Comparison of ENCODE assay signal across 8 cellular contexts in genomic region chrX:74293343-74293946, GRCh38. TPM values are rescaled to one million over a fixed set of nuclear protein-coding genes. Genes with fewer than 3 reads are reported as not detected.
DNase-seq lines count a peak whose midpoint lies in the region; ATAC-seq and TF ChIP-seq lines count a peak whose summit lies in the region.

No MANE protein-coding gene starts in this region.

- peaks cover 0 to 4% (median under 1%) of the 10 kb centered on the region in 4 donors for H3K9me3 ChIP-seq in liver (ENCODE audit: control insufficient read depth in 4 of 4, low read length in 3 of 4)

- no peaks in the 10 kb centered on the region for H3K36me3 ChIP-seq in liver (ENCODE audit: control insufficient read depth in 4 of 4, insufficient read depth in 3 of 4, low read depth in 1 of 4, low read length in 3 of 4)

- DNase-seq in Daoy (ENCODE audit: low read depth) (peak; percentile 74), NCI-H526 treated with DMSO at 0.1 percent for 48 hours (lab: John Stamatoyannopoulos, UW) (peak; percentile 42), dermis blood vessel endothelial cell (peak; percentile 78)
- DNase-seq in activated CD4-positive, alpha-beta T cell treated with anti-CD3 and anti-CD28 coated beads, Interleukin-2, amount 50 U/mL, for 24 hours (ENCODE audit: low read depth in 1 of 2, low spot score in 1 of 2), result peak; percentile 28 to 47
- DNase-seq in stimulated activated CD4-positive, alpha-beta T cell treated with anti-CD3 and anti-CD28 coated beads, Interleukin-2, amount 100 ng/mL, for 4 hours (ENCODE audit: low read depth), result peak; percentile 39

- peaks cover 0 to 2% (median 0%) of the 10 kb centered on the region in 4 donors for H3K27me3 ChIP-seq in liver (ENCODE audit: control insufficient read depth in 4 of 4, insufficient read depth in 4 of 4, low read length in 3 of 4)

- peak overlapping the region; percentile 69 to 94 (median 91) for H3K4me3 ChIP-seq in liver (ENCODE audit: low read depth in 1 of 3, low read length in 3 of 3)

- WGBS in liver, result 3% methylated on average over 25 of the region's 25 CpGs

- H3K9ac ChIP-seq in liver (ENCODE audit: low read depth in 1 of 2, low read length in 2 of 2), result peak overlapping the region; percentile 58 to 59

- no peak for TF ChIP-seq RAD21 in liver (IDR thresholded peaks at IDR 0.05)

- TF ChIP-seq CTCF in liver (IDR thresholded peaks at IDR 0.05; ENCODE audit: low read depth, low read length, missing input control), result no peak

- peaks cover 0 to 10% (median 5%) of the 10 kb centered on the region in 4 donors for H3K4me1 ChIP-seq in liver (ENCODE audit: control insufficient read depth in 4 of 4, insufficient read depth in 4 of 4, low read length in 3 of 4)

- ATAC-seq in HG03175 (IDR thresholded peaks at IDR 0.05; ENCODE audit: unreplicated experiment) (peak; percentile 33), HG02588 (IDR thresholded peaks at IDR 0.05; ENCODE audit: unreplicated experiment) (no peak)

- H3K27ac ChIP-seq in liver (ENCODE audit: low read depth in 1 of 2, low read length in 2 of 2), result peak overlapping the region; percentile 91 to 98

TF ChIP-seq in liver, 16 proteins besides CTCF, POLR2A, EP300 and RAD21:
- TF ChIP-seq YY1 (IDR thresholded peaks at IDR 0.05), result peak; percentile 74
- TF ChIP-seq RXRA (IDR thresholded peaks at IDR 0.05), result no peak

RNA-seq across cellular contexts. Expression of gene ZCCHC13, which starts 10.5 kb away (rescaled TPM):
- not detected in 2 replicates for total RNA-seq in Daoy (2014; rRNA removed; shearing (Covaris generic))
- total RNA-seq in dermis blood vessel endothelial cell (not detected in 2 replicates), liver (not detected)
- polyA plus RNA-seq in liver, result not detected
